In genomic region chr1:3724416-3725030, GRCh38 we compare ENCODE assay signal across 8 cellular contexts. TPM values are rescaled to one million over a fixed set of nuclear protein-coding genes. Genes with fewer than 3 reads are reported as not detected.
DNase-seq lines count a peak whose midpoint lies in the region; FAIRE-seq and TF ChIP-seq lines count a peak whose summit lies in the region.
"Not testable (repeated sequence)": the region's sequence is repeated elsewhere in the genome, so short reads cannot be mapped to it uniquely, and the experiment has no call there.

No MANE protein-coding gene starts in this region.

- not testable (repeated sequence) for H3K79me2 ChIP-seq in astrocyte (ENCODE audit: insufficient read depth, low read length)

- not testable (repeated sequence) for FAIRE-seq in astrocyte (lab: Jason Lieb, UNC)

- not testable (repeated sequence) for H3K4me1 ChIP-seq in astrocyte (ENCODE audit: insufficient read depth, low read length); neutrophil (ENCODE audit: control insufficient read depth in 1 of 2, insufficient read depth in 1 of 2, low read depth in 1 of 2, low read length in 1 of 2)

- H3K4me1 Mint-ChIP-seq in astrocyte (ENCODE audit: low read depth, unreplicated experiment); glutamatergic neuron (ENCODE audit: low read depth, unreplicated experiment): not testable (repeated sequence)

- not testable (repeated sequence) for H3K4me3 ChIP-seq in HL-60 (replicated peaks; ENCODE audit: insufficient read depth, low read length); astrocyte (ENCODE audit: insufficient read depth, low read depth, low read length); neutrophil (ENCODE audit: low read depth in 1 of 2, low read length in 1 of 2)

- H3K27me3 Mint-ChIP-seq in astrocyte (ENCODE audit: low read depth, unreplicated experiment) (peaks cover 18% of the 10 kb centered on the region), glutamatergic neuron (ENCODE audit: unreplicated experiment) (peaks cover 15% of the 10 kb centered on the region)

- not testable (repeated sequence) for H4K20me1 ChIP-seq in astrocyte (ENCODE audit: insufficient read depth, low read length)

- not testable (repeated sequence) for H3K9me3 Mint-ChIP-seq in astrocyte (ENCODE audit: unreplicated experiment); glutamatergic neuron (ENCODE audit: unreplicated experiment)

- TF ChIP-seq CTCF in HL-60 (IDR thresholded peaks at IDR 0.05; ENCODE audit: insufficient read depth, low read length) (peak; percentile 94), astrocyte (IDR thresholded peaks at IDR 0.05; ENCODE audit: insufficient read depth, low read depth, low read length) (peak; percentile 86), glutamatergic neuron (IDR thresholded peaks at IDR 0.05; ENCODE audit: partially characterized antibody, unreplicated experiment) (peak; percentile 99), neutrophil (IDR thresholded peaks at IDR 0.05) (peak; percentile 92)

- not testable (repeated sequence) for H2AFZ ChIP-seq in astrocyte (ENCODE audit: low read depth, low read length)

- H3K27me3 ChIP-seq in HL-60 (ENCODE audit: insufficient read depth, poor library complexity, severe bottlenecking); astrocyte (ENCODE audit: insufficient read depth, low read length): not testable (repeated sequence)
- H3K27me3 ChIP-seq in neutrophil: peaks cover 21% of the 10 kb centered on the region

- not testable (repeated sequence) for H3K36me3 Mint-ChIP-seq in astrocyte (ENCODE audit: low read depth, unreplicated experiment); glutamatergic neuron (ENCODE audit: unreplicated experiment)

- not testable (repeated sequence) for H3K4me3 Mint-ChIP-seq in astrocyte (ENCODE audit: unreplicated experiment); glutamatergic neuron (ENCODE audit: unreplicated experiment)

- H3K9me3 ChIP-seq in astrocyte (ENCODE audit: insufficient read depth, low read depth, low read length); neutrophil: not testable (repeated sequence)

- H3K9ac ChIP-seq in astrocyte (ENCODE audit: low read length): not testable (repeated sequence)

- H3K27ac Mint-ChIP-seq in astrocyte (ENCODE audit: unreplicated experiment); glutamatergic neuron (ENCODE audit: unreplicated experiment): not testable (repeated sequence)

- DNase-seq in COLO829 (ENCODE audit: low spot score) (peak; percentile 58), HL-60 (ENCODE audit: low read depth in 1 of 2, low spot score in 1 of 2) (peak; percentile 49 to 53), NCI-H748 treated with DMSO at 0.1 percent for 48 hours (lab: John Stamatoyannopoulos, UW) (peak; percentile 30), astrocyte (ENCODE audit: low read depth) (peak; percentile 16), glutamatergic neuron (peak; percentile 92)
- DNase-seq in activated CD4-positive, CD25-positive, alpha-beta regulatory T cell treated with anti-CD3 and anti-CD28 coated beads, Interleukin-2, amount 50 U/mL, for 16 hours (ENCODE audit: low read depth, low spot score): peak; percentile 63
- peak; percentile 71 for DNase-seq in stimulated activated CD8-positive, alpha-beta memory T cell treated with anti-CD3 and anti-CD28 coated beads, Interleukin-7, amount 100 ng/mL, for 24 hours (ENCODE audit: low read depth)

- not testable (repeated sequence) for H3K27ac ChIP-seq in HL-60 (replicated peaks); astrocyte (ENCODE audit: low read depth, low read length); neutrophil

- H3K36me3 ChIP-seq in astrocyte (ENCODE audit: insufficient read depth, low read length); neutrophil: not testable (repeated sequence)

- not testable (repeated sequence) for H3K4me2 ChIP-seq in astrocyte (ENCODE audit: low read length)

RNA-seq across cellular contexts. Expression of gene CCDC27, which starts 27.7 kb away (rescaled TPM):
- total RNA-seq in astrocyte (not detected in 2 replicates), glutamatergic neuron (ENCODE audit: unreplicated experiment) (not detected)

RNA-seq across cellular contexts. Expression of gene SMIM1, which starts 48.0 kb away (rescaled TPM):
- 6.4 and 6.6 TPM in 2 replicates for total RNA-seq in astrocyte
- total RNA-seq in glutamatergic neuron (ENCODE audit: unreplicated experiment): 7.5 TPM

Comparison
In these comparisons a context has a peak if more than half of its experiments do, and no peak if none do; other contexts are left out.
1. DNase-seq: peak in every context shown above with its lines; median percentile 92 in glutamatergic neuron; 71 in stimulated activated CD8-positive, alpha-beta memory T cell treated with anti-CD3 and anti-CD28 coated beads, Interleukin-7, amount 100 ng/mL, for 24 hours; 63 in activated CD4-positive, CD25-positive, alpha-beta regulatory T cell treated with anti-CD3 and anti-CD28 coated beads, Interleukin-2, amount 50 U/mL, for 16 hours; 58 in COLO829; 51 in HL-60; 30 in NCI-H748 treated with DMSO at 0.1 percent for 48 hours; 16 in astrocyte.